In genomic region chr7:120927454-120928103, GRCh38 we compare ENCODE assay signal across 10 cellular contexts.
DNase-seq lines count a peak whose midpoint lies in the region; ATAC-seq and TF ChIP-seq lines count a peak whose summit lies in the region.
"Had no signal": no experiment of that assay in that cellular context is flagged by ENCODE, and none has a peak within 500 bp of the region (broad histone marks: within the 10 kb centered on the region; RNA-seq: fewer than 3 reads in every experiment).

No MANE protein-coding gene starts in this region.

- ATAC-seq in GM19324 (IDR thresholded peaks at IDR 0.05; ENCODE audit: low FRiP score, unreplicated experiment) (peak; percentile 69), HG02610 (IDR thresholded peaks at IDR 0.05; ENCODE audit: unreplicated experiment) (peak; percentile 87), HG03520 (IDR thresholded peaks at IDR 0.05; ENCODE audit: unreplicated experiment) (peak; percentile 70)
- peak; percentile 75 to 95 for ATAC-seq in stimulated activated naive B cell treated with anti-CD40 and anti-IgM and Interleukin-4, amounts not matched to agents 10 μg/mL and 1 μg/mL and 100 μg/mL, for 72 hours (replicated peaks)

- peaks cover 9 to 13% of the 10 kb centered on the region in 2 donors for H3K4me1 Mint-ChIP-seq in stimulated activated naive B cell treated with anti-CD40 and anti-IgM and Interleukin-4, amounts not matched to agents 10 μg/mL and 1 μg/mL and 100 μg/mL, for 72 hours

- H3K36me3 Mint-ChIP-seq in stimulated activated naive B cell treated with anti-CD40 and anti-IgM and Interleukin-4, amounts not matched to agents 10 μg/mL and 1 μg/mL and 100 μg/mL, for 72 hours: no peaks in the 10 kb centered on the region

- in situ Hi-C loops in GM13977 (cut with MboI; ENCODE audit: low pct_unique_long_range_greater_than_20kb, low sequenced_read_pairs, unreplicated experiment): loop anchor here (10.0 kb wide), 1 partner anchor 113 kb away; no protein-coding TSS in a partner anchor

- H3K27ac Mint-ChIP-seq in stimulated activated naive B cell treated with anti-CD40 and anti-IgM and Interleukin-4, amounts not matched to agents 10 μg/mL and 1 μg/mL and 100 μg/mL, for 72 hours: no peak overlapping the region

- no peak for DNase-seq in stimulated activated naive B cell treated with anti-CD40 and anti-IgM and Interleukin-4, amounts not matched to agents 10 μg/mL and 1 μg/mL and 100 μg/mL, for 72 hours
- no peak for DNase-seq in activated CD4-positive, alpha-beta T cell treated with anti-CD3 and anti-CD28 coated beads for 4 hours
- DNase-seq in NCI-H2081 (lab: John Stamatoyannopoulos, UW) (no peak), GM13977 (ENCODE audit: low spot score) (no peak)
- DNase-seq: erythroblast, NCI-H82, T-helper 1 cell had no signal

- H3K27me3 Mint-ChIP-seq in stimulated activated naive B cell treated with anti-CD40 and anti-IgM and Interleukin-4, amounts not matched to agents 10 μg/mL and 1 μg/mL and 100 μg/mL, for 72 hours: peaks cover 4 to 17% of the 10 kb centered on the region in 2 donors

- no peak for TF ChIP-seq CTCF in GM13977 (IDR thresholded peaks at IDR 0.05; ENCODE audit: extremely low read depth, insufficient read depth, missing control alignments)

- H3K4me3 Mint-ChIP-seq in stimulated activated naive B cell treated with anti-CD40 and anti-IgM and Interleukin-4, amounts not matched to agents 10 μg/mL and 1 μg/mL and 100 μg/mL, for 72 hours: no peak overlapping the region

- no peaks in the 10 kb centered on the region for H3K9me3 Mint-ChIP-seq in stimulated activated naive B cell treated with anti-CD40 and anti-IgM and Interleukin-4, amounts not matched to agents 10 μg/mL and 1 μg/mL and 100 μg/mL, for 72 hours
